8 cellular contexts compared by ENCODE assay signal in genomic region chr5:107670028-107670926, GRCh38.
A peak's percentile ranks its signal among the peaks of the same experiment; 100 is the strongest.
DNase-seq lines count a peak whose midpoint lies in the region; ATAC-seq and TF ChIP-seq lines count a peak whose summit lies in the region.

No MANE protein-coding gene starts in this region.

- in situ Hi-C loops in brain microvascular endothelial cell (cut with HindIII; ENCODE audit: low pct_ligation_motif_present, low sequenced_read_pairs), result no loop called here

- H3K4me3 ChIP-seq in brain microvascular endothelial cell (ENCODE audit: low read depth, low read length), result peak overlapping the region; percentile 88

- peak overlapping the region; percentile 79 to 80 for H3K4me3 Mint-ChIP-seq in stimulated activated naive B cell treated with anti-CD40 and anti-IgM and Interleukin-4, amounts not matched to agents 10 μg/mL and 1 μg/mL and 100 μg/mL, for 72 hours

- TF ChIP-seq CTCF in brain microvascular endothelial cell (IDR thresholded peaks at IDR 0.05; ENCODE audit: low read depth, low read length, missing control alignments), result no peak

- peaks cover 0 to 5% of the 10 kb centered on the region in 2 donors for H3K36me3 Mint-ChIP-seq in stimulated activated naive B cell treated with anti-CD40 and anti-IgM and Interleukin-4, amounts not matched to agents 10 μg/mL and 1 μg/mL and 100 μg/mL, for 72 hours

- peaks cover 61 to 73% of the 10 kb centered on the region in 2 donors for H3K27me3 Mint-ChIP-seq in stimulated activated naive B cell treated with anti-CD40 and anti-IgM and Interleukin-4, amounts not matched to agents 10 μg/mL and 1 μg/mL and 100 μg/mL, for 72 hours

- peak; percentile 27 for ATAC-seq in GM18868 (IDR thresholded peaks at IDR 0.05; ENCODE audit: unreplicated experiment)
- ATAC-seq in stimulated activated naive B cell treated with anti-CD40 and anti-IgM and Interleukin-4, amounts not matched to agents 10 μg/mL and 1 μg/mL and 100 μg/mL, for 72 hours (replicated peaks), result no peak
- ATAC-seq in GM21526 (IDR thresholded peaks at IDR 0.05; ENCODE audit: low FRiP score, unreplicated experiment), result no peak

- H3K9me3 Mint-ChIP-seq in stimulated activated naive B cell treated with anti-CD40 and anti-IgM and Interleukin-4, amounts not matched to agents 10 μg/mL and 1 μg/mL and 100 μg/mL, for 72 hours, result no peaks in the 10 kb centered on the region

- peak overlapping the region; percentile 5 for H3K27ac ChIP-seq in brain microvascular endothelial cell

- peak; percentile 2 for DNase-seq in Ammon's horn (ENCODE audit: low spot score)
- peak; percentile 23 for DNase-seq in NCI-H510A (lab: John Stamatoyannopoulos, UW)
- peak; percentile 20 for DNase-seq in brain microvascular endothelial cell
- peak; percentile 6 for DNase-seq in inferior parietal cortex (ENCODE audit: extremely low spot score)
- no peak for DNase-seq in stimulated activated naive B cell treated with anti-CD40 and anti-IgM and Interleukin-4, amounts not matched to agents 10 μg/mL and 1 μg/mL and 100 μg/mL, for 72 hours
- DNase-seq in NAMALWA (ENCODE audit: low spot score), result no peak

- peak overlapping the region; percentile 56 for H3K27ac Mint-ChIP-seq in stimulated activated naive B cell treated with anti-CD40 and anti-IgM and Interleukin-4, amounts not matched to agents 10 μg/mL and 1 μg/mL and 100 μg/mL, for 72 hours

- H3K27me3 ChIP-seq in brain microvascular endothelial cell (replicated peaks), result no peaks in the 10 kb centered on the region

- no peaks in the 10 kb centered on the region for H3K36me3 ChIP-seq in brain microvascular endothelial cell (replicated peaks)

- H3K4me1 Mint-ChIP-seq in stimulated activated naive B cell treated with anti-CD40 and anti-IgM and Interleukin-4, amounts not matched to agents 10 μg/mL and 1 μg/mL and 100 μg/mL, for 72 hours, result peaks cover 26 to 46% of the 10 kb centered on the region in 2 donors

Comparison
In these comparisons a context has a peak if more than half of its experiments do, and no peak if none do; other contexts are left out.
1. DNase-seq: peak in Ammon's horn (single experiment), NCI-H510A (single experiment), brain microvascular endothelial cell (single experiment) and inferior parietal cortex (single experiment); none in stimulated activated naive B cell treated with anti-CD40 and anti-IgM and Interleukin-4, amounts not matched to agents 10 μg/mL and 1 μg/mL and 100 μg/mL, for 72 hours (single experiment) and NAMALWA (single experiment).